1 cellular context compared by ENCODE assay signal in the genomic region with DNA sequence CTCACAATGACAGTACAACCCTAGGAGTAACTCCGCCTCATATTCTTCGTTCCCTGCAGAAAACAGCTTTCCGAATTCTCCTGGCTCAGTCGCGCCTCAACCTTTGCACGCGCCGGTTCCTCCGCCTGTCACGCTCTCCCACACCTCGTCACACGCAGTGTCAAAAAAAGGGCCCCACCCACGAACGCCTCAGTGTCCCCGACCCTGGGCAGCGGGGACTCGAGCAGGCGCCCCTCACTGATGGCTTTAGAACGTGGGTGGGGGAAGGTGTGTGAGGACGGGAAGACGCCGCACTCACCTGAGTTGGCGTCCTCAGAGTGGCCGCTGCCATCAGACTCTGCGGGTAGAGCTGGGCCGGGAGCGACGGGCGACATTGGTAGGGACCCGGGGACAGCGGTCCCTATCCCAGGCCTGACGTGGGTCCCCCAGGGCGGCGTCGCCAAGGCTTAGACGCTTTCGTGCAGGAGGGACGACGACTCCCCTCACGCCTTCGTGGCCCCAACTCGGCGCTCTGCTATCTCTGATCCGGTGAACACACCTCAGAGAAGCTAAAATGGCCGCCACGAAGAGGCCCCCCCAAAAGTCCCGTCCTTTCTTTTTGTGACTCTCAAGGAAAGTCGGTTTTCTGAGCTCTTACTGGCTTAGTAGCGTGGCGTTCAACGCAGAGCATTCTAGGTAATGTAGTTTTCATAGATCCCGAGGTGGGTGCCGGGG.
A peak's percentile ranks its signal among the peaks of the same experiment; 100 is the strongest.
TF ChIP-seq lines count a peak whose summit lies in the region.

A gene (minus strand): TSS at position 564 of the 714 bp plus-strand sequence. CDS start 233 bp downstream, at position 331.

TF ChIP-seq in H1, 55 proteins besides CTCF, POLR2A, EP300 and RAD21 (continued from another document):
- TF ChIP-seq, protein P1, sequence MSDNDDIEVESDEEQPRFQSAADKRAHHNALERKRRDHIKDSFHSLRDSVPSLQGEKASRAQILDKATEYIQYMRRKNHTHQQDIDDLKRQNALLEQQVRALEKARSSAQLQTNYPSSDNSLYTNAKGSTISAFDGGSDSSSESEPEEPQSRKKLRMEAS (IDR thresholded peaks at IDR 0.05) = peak; percentile 39; the same call in 1 of the 2 replicates
- TF ChIP-seq SIN3A (conservative IDR thresholded peaks at IDR 0.05 in 1 of 2, IDR thresholded peaks at IDR 0.05 in 1 of 2; ENCODE audit: low read depth in 1 of 2, low read length in 2 of 2) = peak; percentile 29 to 81; a peak in 2 of 4 replicates
- TF ChIP-seq SAP30 (IDR thresholded peaks at IDR 0.05; ENCODE audit: insufficient read depth, insufficient replicate concordance, low read length) = peak; percentile 59
- TF ChIP-seq SIRT6 (IDR thresholded peaks at IDR 0.05; ENCODE audit: low read length) = no peak
- 0 out of 2 replicates have a peak, but pooled peaks have one; percentile 50 for TF ChIP-seq RBBP5 (IDR thresholded peaks at IDR 0.05; ENCODE audit: borderline replicate concordance, low read depth, low read length)
- TF ChIP-seq NRF1 (IDR thresholded peaks at IDR 0.05; ENCODE audit: low read depth, low read length) = no peak
- TF ChIP-seq YY1 (IDR thresholded peaks at IDR 0.05; ENCODE audit: low read depth, low read length) = peak; percentile 98
- TF ChIP-seq JUN (IDR thresholded peaks at IDR 0.05; ENCODE audit: low read depth, low read length) = no peak
- no peak for TF ChIP-seq CBX5 (IDR thresholded peaks at IDR 0.05; ENCODE audit: low read depth, low read length)
- TF ChIP-seq SP4 (IDR thresholded peaks at IDR 0.05; ENCODE audit: low read length) = no peak
- no peak for TF ChIP-seq TCF12 (IDR thresholded peaks at IDR 0.05; ENCODE audit: low read depth, low read length)
- no peak; the same call in none of the 2 replicates for TF ChIP-seq POLR2AphosphoS5 (IDR thresholded peaks at IDR 0.05; ENCODE audit: low read depth, low read length)
- TF ChIP-seq, protein P2, sequence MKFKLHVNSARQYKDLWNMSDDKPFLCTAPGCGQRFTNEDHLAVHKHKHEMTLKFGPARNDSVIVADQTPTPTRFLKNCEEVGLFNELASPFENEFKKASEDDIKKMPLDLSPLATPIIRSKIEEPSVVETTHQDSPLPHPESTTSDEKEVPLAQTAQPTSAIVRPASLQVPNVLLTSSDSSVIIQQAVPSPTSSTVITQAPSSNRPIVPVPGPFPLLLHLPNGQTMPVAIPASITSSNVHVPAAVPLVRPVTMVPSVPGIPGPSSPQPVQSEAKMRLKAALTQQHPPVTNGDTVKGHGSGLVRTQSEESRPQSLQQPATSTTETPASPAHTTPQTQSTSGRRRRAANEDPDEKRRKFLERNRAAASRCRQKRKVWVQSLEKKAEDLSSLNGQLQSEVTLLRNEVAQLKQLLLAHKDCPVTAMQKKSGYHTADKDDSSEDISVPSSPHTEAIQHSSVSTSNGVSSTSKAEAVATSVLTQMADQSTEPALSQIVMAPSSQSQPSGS (IDR thresholded peaks at IDR 0.05; ENCODE audit: low read length) = 0 out of 2 replicates have a peak, but pooled peaks have one; percentile 23
- TF ChIP-seq RNF2 (IDR thresholded peaks at IDR 0.05; ENCODE audit: borderline replicate concordance, low read depth, low read length, missing control alignments, poor library complexity, severe bottlenecking) = no peak
- TF ChIP-seq ASH2L (IDR thresholded peaks at IDR 0.05; ENCODE audit: low read length) = peak; percentile 98
- no peak for TF ChIP-seq RXRA (IDR thresholded peaks at IDR 0.05; ENCODE audit: insufficient read depth, low read depth, low read length)
- TF ChIP-seq CEBPB (IDR thresholded peaks at IDR 0.05; ENCODE audit: low read depth, low read length) = no peak
- no peak for TF ChIP-seq POU5F1 (IDR thresholded peaks at IDR 0.05; ENCODE audit: low read depth, low read length)
- TF ChIP-seq TEAD4 (IDR thresholded peaks at IDR 0.05; ENCODE audit: low read depth, low read length) = 0 out of 2 replicates have a peak, but pooled peaks have one; percentile 1
TF ChIP-seq in H1: peak in this region for 14.
